In the genomic region with DNA sequence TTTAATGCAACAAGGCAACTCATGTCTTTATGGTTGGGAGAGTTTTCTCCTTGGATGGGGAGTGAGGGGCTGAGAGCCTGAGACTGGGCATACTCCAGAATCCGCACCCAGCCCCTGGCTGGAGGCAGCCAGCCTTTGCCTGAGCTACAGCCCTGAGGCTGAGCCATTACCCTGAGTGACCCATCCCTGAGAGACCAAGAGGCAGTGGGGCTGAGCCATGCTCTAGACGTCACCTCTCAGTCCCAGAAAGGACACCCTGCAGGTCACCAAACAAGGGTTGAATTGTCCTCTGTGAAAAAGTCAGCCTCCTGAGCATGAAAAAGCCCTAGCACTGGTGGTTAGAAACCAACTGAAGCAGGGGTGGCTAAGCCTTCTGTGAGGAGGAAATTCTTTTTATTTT, we compare ENCODE assay signal across 15 cellular contexts.
DNase-seq lines count a peak whose midpoint lies in the region; ATAC-seq and TF ChIP-seq lines count a peak whose summit lies in the region.
"Had no signal": no experiment of that assay in that cellular context is flagged by ENCODE, and none has a peak within 500 bp of the region (broad histone marks: within the 10 kb centered on the region; RNA-seq: fewer than 3 reads in every experiment).

No MANE protein-coding gene starts in this region.

- no peak overlapping the region for H3K4me3 Mint-ChIP-seq in GM23338
- no peak overlapping the region for H3K4me3 Mint-ChIP-seq in stimulated activated effector memory CD8-positive, alpha-beta T cell treated with anti-CD3 and anti-CD28 coated beads, Interleukin-12 subunit alpha, Interleukin-12 subunit beta, amount 100 ng/mL, for 72 hours
- H3K4me3 Mint-ChIP-seq: CD4-positive, alpha-beta T cell had no signal

- no peaks in the 10 kb centered on the region for H4K20me1 ChIP-seq in GM23338 (replicated peaks; ENCODE audit: insufficient read depth)

- in situ Hi-C loops in SK-MEL-5 (cut with HindIII; ENCODE audit: low pct_unique_long_range_greater_than_20kb, low sequenced_read_pairs) = no loop called here

- H3K79me2 ChIP-seq in GM23338 (replicated peaks; ENCODE audit: insufficient read depth) = no peaks in the 10 kb centered on the region

- H3K27me3 Mint-ChIP-seq in GM23338 (ENCODE audit: insufficient read depth, low read depth, poor library complexity) = peaks cover 11% of the 10 kb centered on the region
- H3K27me3 Mint-ChIP-seq: CD4-positive, alpha-beta T cell had no signal

- ATAC-seq in GM23338 (no peak), HG03571 (IDR thresholded peaks at IDR 0.05; ENCODE audit: unreplicated experiment) (no peak)
- ATAC-seq in stimulated activated effector memory CD8-positive, alpha-beta T cell treated with anti-CD3 and anti-CD28 coated beads, Interleukin-12 subunit alpha, Interleukin-12 subunit beta, amount 100 ng/mL, for 72 hours = peak; percentile 40
- ATAC-seq: A549 had no signal

- H3K4me3 ChIP-seq in GM23338 = no peak overlapping the region
- H3K4me3 ChIP-seq: A549 had no signal

- no peak overlapping the region for H3K4me2 ChIP-seq in GM23338
- H3K4me2 ChIP-seq: A549 had no signal

- peak overlapping the region; percentile 78; the same call in 1 of the 2 replicates for H2AFZ ChIP-seq in GM23338

- H3K36me3 ChIP-seq in GM23338 (ENCODE audit: insufficient read depth) = no peaks in the 10 kb centered on the region

- peaks cover 27% of the 10 kb centered on the region for H3K4me1 Mint-ChIP-seq in GM23338
- H3K4me1 Mint-ChIP-seq in stimulated activated effector memory CD8-positive, alpha-beta T cell treated with anti-CD3 and anti-CD28 coated beads, Interleukin-12 subunit alpha, Interleukin-12 subunit beta, amount 100 ng/mL, for 72 hours = no peaks in the 10 kb centered on the region

- no peaks in the 10 kb centered on the region for H3F3A ChIP-seq in GM23338 (replicated peaks; ENCODE audit: low read depth)

- no peaks in the 10 kb centered on the region for H3K27me3 ChIP-seq in GM23338 (ENCODE audit: insufficient read depth)

- TF ChIP-seq CTCF in GM23338 (conservative IDR thresholded peaks at IDR 0.05; ENCODE audit: low read depth in 2 of 2) = no peak

- no peaks in the 10 kb centered on the region for H3K36me3 Mint-ChIP-seq in GM23338 (ENCODE audit: low read depth)
- no peaks in the 10 kb centered on the region for H3K36me3 Mint-ChIP-seq in stimulated activated effector memory CD8-positive, alpha-beta T cell treated with anti-CD3 and anti-CD28 coated beads, Interleukin-12 subunit alpha, Interleukin-12 subunit beta, amount 100 ng/mL, for 72 hours

- no peaks in the 10 kb centered on the region for H3K9me3 Mint-ChIP-seq in GM23338
- no peaks in the 10 kb centered on the region for H3K9me3 Mint-ChIP-seq in stimulated activated effector memory CD8-positive, alpha-beta T cell treated with anti-CD3 and anti-CD28 coated beads, Interleukin-12 subunit alpha, Interleukin-12 subunit beta, amount 100 ng/mL, for 72 hours

- H3K27ac ChIP-seq in GM23338 (ENCODE audit: low read depth) = no peak overlapping the region
- H3K27ac ChIP-seq: 22Rv1, A549, C4-2B had no signal

- H3K9me2 ChIP-seq in GM23338 (ENCODE audit: insufficient read depth) = peaks cover 11% of the 10 kb centered on the region; the same call in 1 of the 2 replicates

- no peak for DNase-seq in GM23338 (ENCODE audit: low spot score)
- DNase-seq in SK-MEL-5 (ENCODE audit: low read depth, low spot score) = peak; percentile 7
- DNase-seq in islet precursor cell = peak; percentile 20
- no peak for DNase-seq in stimulated activated effector memory CD8-positive, alpha-beta T cell treated with anti-CD3 and anti-CD28 coated beads, Interleukin-12 subunit alpha, Interleukin-12 subunit beta, amount 100 ng/mL, for 72 hours (ENCODE audit: low spot score in 2 of 2)
- no peak for DNase-seq in dedifferentiated amniotic fluid mesenchymal stem cell (ENCODE audit: extremely low spot score)
- no peak for DNase-seq in midbrain (lab: John Stamatoyannopoulos, UW)
- DNase-seq: AML-193; Caco-2; CD4-positive, alpha-beta T cell; HCEC 1CT; IMR-90 had no signal

- no peak overlapping the region for H3K27ac Mint-ChIP-seq in GM23338
- H3K27ac Mint-ChIP-seq in stimulated activated effector memory CD8-positive, alpha-beta T cell treated with anti-CD3 and anti-CD28 coated beads, Interleukin-12 subunit alpha, Interleukin-12 subunit beta, amount 100 ng/mL, for 72 hours = no peak overlapping the region
- H3K27ac Mint-ChIP-seq: CD4-positive, alpha-beta T cell had no signal

- peaks cover 6% of the 10 kb centered on the region for H3K4me1 ChIP-seq in GM23338 (ENCODE audit: insufficient read depth)
- H3K4me1 ChIP-seq: A549, Caco-2 had no signal

TF ChIP-seq in GM23338, 12 proteins besides CTCF, POLR2A, EP300 and RAD21 (continues in another document):
- TF ChIP-seq POLR2AphosphoS5 (IDR thresholded peaks at IDR 0.05; ENCODE audit: low read depth) (no peak), ZNF331 (CRISPR knock-in tag; IDR thresholded peaks at IDR 0.05; ENCODE audit: low read depth) (no peak), NANOG (IDR thresholded peaks at IDR 0.05; ENCODE audit: borderline replicate concordance) (no peak), JUNB (IDR thresholded peaks at IDR 0.05; ENCODE audit: unreplicated experiment) (no peak), ETS1 (IDR thresholded peaks at IDR 0.05) (no peak), CREB1 (CRISPR knock-in tag; IDR thresholded peaks at IDR 0.05; ENCODE audit: low read depth) (no peak), EZH2 (IDR thresholded peaks at IDR 0.05; ENCODE audit: low read depth, unreplicated experiment) (no peak), ZNF114 (CRISPR knock-in tag; IDR thresholded peaks at IDR 0.05) (no peak), EZH2phosphoT487 (IDR thresholded peaks at IDR 0.05; ENCODE audit: unreplicated experiment) (no peak), STAT1 (IDR thresholded peaks at IDR 0.05; ENCODE audit: unreplicated experiment) (no peak)
- TF ChIP-seq, protein P1, sequence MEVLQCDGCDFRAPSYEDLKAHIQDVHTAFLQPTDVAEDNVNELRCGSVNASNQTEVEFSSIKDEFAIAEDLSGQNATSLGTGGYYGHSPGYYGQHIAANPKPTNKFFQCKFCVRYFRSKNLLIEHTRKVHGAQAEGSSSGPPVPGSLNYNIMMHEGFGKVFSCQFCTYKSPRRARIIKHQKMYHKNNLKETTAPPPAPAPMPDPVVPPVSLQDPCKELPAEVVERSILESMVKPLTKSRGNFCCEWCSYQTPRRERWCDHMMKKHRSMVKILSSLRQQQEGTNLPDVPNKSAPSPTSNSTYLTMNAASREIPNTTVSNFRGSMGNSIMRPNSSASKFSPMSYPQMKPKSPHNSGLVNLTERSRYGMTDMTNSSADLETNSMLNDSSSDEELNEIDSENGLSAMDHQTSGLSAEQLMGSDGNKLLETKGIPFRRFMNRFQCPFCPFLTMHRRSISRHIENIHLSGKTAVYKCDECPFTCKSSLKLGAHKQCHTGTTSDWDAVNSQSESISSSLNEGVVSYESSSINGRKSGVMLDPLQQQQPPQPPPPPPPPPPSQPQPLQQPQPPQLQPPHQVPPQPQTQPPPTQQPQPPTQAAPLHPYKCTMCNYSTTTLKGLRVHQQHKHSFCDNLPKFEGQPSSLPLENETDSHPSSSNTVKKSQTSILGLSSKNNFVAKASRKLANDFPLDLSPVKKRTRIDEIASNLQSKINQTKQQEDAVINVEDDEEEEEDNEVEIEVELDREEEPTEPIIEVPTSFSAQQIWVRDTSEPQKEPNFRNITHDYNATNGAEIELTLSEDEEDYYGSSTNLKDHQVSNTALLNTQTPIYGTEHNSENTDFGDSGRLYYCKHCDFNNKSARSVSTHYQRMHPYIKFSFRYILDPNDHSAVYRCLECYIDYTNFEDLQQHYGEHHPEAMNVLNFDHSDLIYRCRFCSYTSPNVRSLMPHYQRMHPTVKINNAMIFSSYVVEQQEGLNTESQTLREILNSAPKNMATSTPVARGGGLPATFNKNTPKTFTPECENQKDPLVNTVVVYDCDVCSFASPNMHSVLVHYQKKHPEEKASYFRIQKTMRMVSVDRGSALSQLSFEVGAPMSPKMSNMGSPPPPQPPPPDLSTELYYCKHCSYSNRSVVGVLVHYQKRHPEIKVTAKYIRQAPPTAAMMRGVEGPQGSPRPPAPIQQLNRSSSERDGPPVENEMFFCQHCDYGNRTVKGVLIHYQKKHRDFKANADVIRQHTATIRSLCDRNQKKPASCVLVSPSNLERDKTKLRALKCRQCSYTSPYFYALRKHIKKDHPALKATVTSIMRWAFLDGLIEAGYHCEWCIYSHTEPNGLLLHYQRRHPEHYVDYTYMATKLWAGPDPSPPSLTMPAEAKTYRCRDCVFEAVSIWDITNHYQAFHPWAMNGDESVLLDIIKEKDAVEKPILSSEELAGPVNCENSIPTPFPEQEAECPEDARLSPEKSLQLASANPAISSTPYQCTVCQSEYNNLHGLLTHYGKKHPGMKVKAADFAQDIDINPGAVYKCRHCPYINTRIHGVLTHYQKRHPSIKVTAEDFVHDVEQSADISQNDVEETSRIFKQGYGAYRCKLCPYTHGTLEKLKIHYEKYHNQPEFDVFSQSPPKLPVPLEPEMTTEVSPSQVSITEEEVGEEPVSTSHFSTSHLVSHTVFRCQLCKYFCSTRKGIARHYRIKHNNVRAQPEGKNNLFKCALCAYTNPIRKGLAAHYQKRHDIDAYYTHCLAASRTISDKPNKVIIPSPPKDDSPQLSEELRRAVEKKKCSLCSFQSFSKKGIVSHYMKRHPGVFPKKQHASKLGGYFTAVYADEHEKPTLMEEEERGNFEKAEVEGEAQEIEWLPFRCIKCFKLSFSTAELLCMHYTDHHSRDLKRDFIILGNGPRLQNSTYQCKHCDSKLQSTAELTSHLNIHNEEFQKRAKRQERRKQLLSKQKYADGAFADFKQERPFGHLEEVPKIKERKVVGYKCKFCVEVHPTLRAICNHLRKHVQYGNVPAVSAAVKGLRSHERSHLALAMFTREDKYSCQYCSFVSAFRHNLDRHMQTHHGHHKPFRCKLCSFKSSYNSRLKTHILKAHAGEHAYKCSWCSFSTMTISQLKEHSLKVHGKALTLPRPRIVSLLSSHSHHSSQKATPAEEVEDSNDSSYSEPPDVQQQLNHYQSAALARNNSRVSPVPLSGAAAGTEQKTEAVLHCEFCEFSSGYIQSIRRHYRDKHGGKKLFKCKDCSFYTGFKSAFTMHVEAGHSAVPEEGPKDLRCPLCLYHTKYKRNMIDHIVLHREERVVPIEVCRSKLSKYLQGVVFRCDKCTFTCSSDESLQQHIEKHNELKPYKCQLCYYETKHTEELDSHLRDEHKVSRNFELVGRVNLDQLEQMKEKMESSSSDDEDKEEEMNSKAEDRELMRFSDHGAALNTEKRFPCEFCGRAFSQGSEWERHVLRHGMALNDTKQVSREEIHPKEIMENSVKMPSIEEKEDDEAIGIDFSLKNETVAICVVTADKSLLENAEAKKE (CRISPR knock-in tag; IDR thresholded peaks at IDR 0.05) = no peak

Comparison
In these comparisons a context has a peak if more than half of its experiments do, and no peak if none do; other contexts are left out.
1. DNase-seq: peak in SK-MEL-5 (single experiment) and islet precursor cell (single experiment); none in GM23338 (single experiment), stimulated activated effector memory CD8-positive, alpha-beta T cell treated with anti-CD3 and anti-CD28 coated beads, Interleukin-12 subunit alpha, Interleukin-12 subunit beta, amount 100 ng/mL, for 72 hours (0 of 2), dedifferentiated amniotic fluid mesenchymal stem cell (single experiment) and midbrain (single experiment).